Comparison of ENCODE assay signal across 9 cellular contexts in the genomic region with DNA sequence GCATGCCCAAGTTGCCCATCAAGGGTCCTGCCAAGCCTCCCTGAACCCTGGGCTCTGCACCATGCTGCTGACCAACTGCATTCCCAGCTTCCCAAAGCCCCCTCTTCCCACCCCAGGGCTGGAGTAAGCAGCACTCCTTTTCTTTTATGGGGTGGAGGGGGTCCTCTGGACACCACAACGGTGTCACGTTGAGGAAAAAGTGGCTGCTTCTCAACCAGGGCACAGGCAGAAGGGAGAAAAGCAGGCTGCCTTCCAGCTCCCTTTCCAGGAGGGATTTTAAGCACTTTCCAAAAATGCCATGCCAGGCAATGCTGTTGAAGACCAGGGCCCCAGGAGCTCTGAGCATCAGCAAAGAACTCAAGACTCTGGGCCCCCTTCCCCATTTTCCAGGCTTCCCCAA. TPM values are rescaled to one million over a fixed set of nuclear protein-coding genes. Genes with fewer than 3 reads are reported as not detected.
DNase-seq lines count a peak whose midpoint lies in the region; ATAC-seq lines count a peak whose summit lies in the region.
"Had no signal": no experiment of that assay in that cellular context is flagged by ENCODE, and none has a peak within 500 bp of the region (broad histone marks: within the 10 kb centered on the region; RNA-seq: fewer than 3 reads in every experiment).

No MANE protein-coding gene starts in this region.

- H3K9me3 ChIP-seq in iPS-18a (ENCODE audit: control insufficient read depth, low read depth, low read length) (no peaks in the 10 kb centered on the region), thymus (ENCODE audit: control insufficient read depth) (no peaks in the 10 kb centered on the region)

- POLR2A ChIA-PET in activated CD4-positive, alpha-beta memory T cell treated with anti-CD3 and anti-CD28 coated beads for 36 hours (lab: Charles Lee) = no interaction called here

- no peaks in the 10 kb centered on the region for H3K9me3 Mint-ChIP-seq in activated T-cell treated with anti-CD3 and anti-CD28 coated beads, Interleukin-2, amount 50 U/mL, for 72 hours
- no peaks in the 10 kb centered on the region for H3K9me3 Mint-ChIP-seq in activated CD4-positive, alpha-beta memory T cell treated with anti-CD3 and anti-CD28 coated beads for 36 hours

- H3K4me3 ChIP-seq in iPS-18a (ENCODE audit: low read length) (peak overlapping the region; percentile 81), thymus (ENCODE audit: low read length) (peak overlapping the region; percentile 65)

- 91% methylated on average over 2 of the region's 2 CpGs for WGBS in thymus

- CTCF ChIA-PET in activated CD4-positive, alpha-beta memory T cell treated with anti-CD3 and anti-CD28 coated beads for 36 hours (lab: Charles Lee) = interaction anchor here (0.6 to 1.2 kb wide), 3 partner anchors 37 to 107 kb away, joined by 3 to 5 read pairs (median 4); no protein-coding TSS in a partner anchor

- no peak overlapping the region for H3K27ac Mint-ChIP-seq in activated T-cell treated with anti-CD3 and anti-CD28 coated beads, Interleukin-2, amount 50 U/mL, for 72 hours
- H3K27ac Mint-ChIP-seq in activated CD4-positive, alpha-beta memory T cell treated with anti-CD3 and anti-CD28 coated beads for 36 hours = no peak overlapping the region

- peaks cover 28% of the 10 kb centered on the region for H3K4me1 ChIP-seq in iPS-18a (ENCODE audit: control insufficient read depth, low read depth, low read length)
- peaks cover 39% of the 10 kb centered on the region for H3K4me1 ChIP-seq in thymus (ENCODE audit: control insufficient read depth, insufficient read depth, low read length)

- no peaks in the 10 kb centered on the region for H3K36me3 Mint-ChIP-seq in activated T-cell treated with anti-CD3 and anti-CD28 coated beads, Interleukin-2, amount 50 U/mL, for 72 hours (ENCODE audit: insufficient read depth in 2 of 2)
- no peaks in the 10 kb centered on the region for H3K36me3 Mint-ChIP-seq in activated CD4-positive, alpha-beta memory T cell treated with anti-CD3 and anti-CD28 coated beads for 36 hours

- H3K27ac ChIP-seq in iPS-18a (ENCODE audit: low read length) (no peak overlapping the region), thymus (ENCODE audit: low read depth) (no peak overlapping the region)
- H3K27ac ChIP-seq: RWPE1 had no signal

- DNase-seq in activated T-cell treated with anti-CD3 and anti-CD28 coated beads, Interleukin-2, amount 50 U/mL, for 72 hours = no peak
- DNase-seq in activated T-cell treated with anti-CD3 and anti-CD28 coated beads, Interleukin-2, amount 50 U/mL, for 48 hours = no peak
- DNase-seq in activated CD4-positive, alpha-beta memory T cell treated with anti-CD3 and anti-CD28 coated beads for 36 hours = no peak
- DNase-seq in NOMO-1 (lab: John Stamatoyannopoulos, UW; ENCODE audit: unreplicated experiment in 2 of 2) = no peak

- intact Hi-C loops in activated CD4-positive, alpha-beta memory T cell treated with anti-CD3 and anti-CD28 coated beads for 36 hours (cut with micrococcal nuclease) = loop anchor here (5.0 kb wide), 2 partner anchors 188 to 522 kb away; no protein-coding TSS in a partner anchor

- H3K9ac ChIP-seq in iPS-18a (ENCODE audit: low read length) = no peak overlapping the region

- no peak for ATAC-seq in activated T-cell treated with anti-CD3 and anti-CD28 coated beads, Interleukin-2, amount 50 U/mL, for 72 hours (replicated peaks in 1 of 2)
- ATAC-seq in GM19463 (IDR thresholded peaks at IDR 0.05; ENCODE audit: unreplicated experiment) (no peak), HG03571 (IDR thresholded peaks at IDR 0.05; ENCODE audit: unreplicated experiment) (no peak)

- H3K36me3 ChIP-seq in iPS-18a (ENCODE audit: control insufficient read depth, low read depth, low read length) (no peaks in the 10 kb centered on the region), thymus (ENCODE audit: control insufficient read depth, insufficient read depth) (no peaks in the 10 kb centered on the region)

- H3K4me3 Mint-ChIP-seq in activated T-cell treated with anti-CD3 and anti-CD28 coated beads, Interleukin-2, amount 50 U/mL, for 72 hours = peak overlapping the region; percentile 77 to 81
- H3K4me3 Mint-ChIP-seq in activated CD4-positive, alpha-beta memory T cell treated with anti-CD3 and anti-CD28 coated beads for 36 hours = peak overlapping the region; percentile 69

- H3K27me3 ChIP-seq in iPS-18a (ENCODE audit: control insufficient read depth, insufficient read depth, low read length) (no peaks in the 10 kb centered on the region), thymus (ENCODE audit: control insufficient read depth, insufficient read depth) (no peaks in the 10 kb centered on the region)

- no peaks in the 10 kb centered on the region for H3K27me3 Mint-ChIP-seq in activated T-cell treated with anti-CD3 and anti-CD28 coated beads, Interleukin-2, amount 50 U/mL, for 72 hours (ENCODE audit: low read depth)
- no peaks in the 10 kb centered on the region for H3K27me3 Mint-ChIP-seq in activated CD4-positive, alpha-beta memory T cell treated with anti-CD3 and anti-CD28 coated beads for 36 hours

- H3K4me1 Mint-ChIP-seq in activated T-cell treated with anti-CD3 and anti-CD28 coated beads, Interleukin-2, amount 50 U/mL, for 72 hours (ENCODE audit: low read depth) = peaks cover 39% of the 10 kb centered on the region
- H3K4me1 Mint-ChIP-seq in activated CD4-positive, alpha-beta memory T cell treated with anti-CD3 and anti-CD28 coated beads for 36 hours (ENCODE audit: low read depth) = peaks cover 16% of the 10 kb centered on the region

RNA-seq across cellular contexts. Expression of a gene that starts 0.7 kb away (rescaled TPM):
- 1 to 10 TPM; 8.8 to 9.3 TPM for total RNA-seq in activated T-cell treated with anti-CD3 and anti-CD28 coated beads, Interleukin-2, amount 50 U/mL, for 72 hours
- 1 to 10 TPM; 3.7 to 4.0 TPM for total RNA-seq in activated CD4-positive, alpha-beta memory T cell treated with anti-CD3 and anti-CD28 coated beads for 36 hours
- polyA plus RNA-seq in thymus = 2.1 TPM

RNA-seq across cellular contexts. Expression of a gene that starts 26.7 kb away (rescaled TPM):
- total RNA-seq in activated T-cell treated with anti-CD3 and anti-CD28 coated beads, Interleukin-2, amount 50 U/mL, for 72 hours = 10 to 100 TPM; 64.0 to 74.3 TPM
- total RNA-seq in activated CD4-positive, alpha-beta memory T cell treated with anti-CD3 and anti-CD28 coated beads for 36 hours = 10 to 100 TPM; 52.6 to 61.7 TPM
- polyA plus RNA-seq in thymus = 39.1 TPM
